In genomic region chr15:93020976-93021772, GRCh38 we compare ENCODE assay signal across 10 cellular contexts.
DNase-seq lines count a peak whose midpoint lies in the region; ATAC-seq lines count a peak whose summit lies in the region.
"Had no signal": no experiment of that assay in that cellular context is flagged by ENCODE, and none has a peak within 500 bp of the region (broad histone marks: within the 10 kb centered on the region; RNA-seq: fewer than 3 reads in every experiment).

No MANE protein-coding gene starts in this region.

- intact Hi-C loops in left colon (cut with DNase I, micrococcal nuclease): loop anchor here in 1 of 2 donors (10.0 kb wide), 1 partner anchor 226 kb away; no protein-coding TSS in a partner anchor

- peak overlapping the region; percentile 76 for H3K27ac Mint-ChIP-seq in central memory CD8-positive, alpha-beta T cell (ENCODE audit: low read depth)

- peaks cover 67% of the 10 kb centered on the region for H3K4me1 Mint-ChIP-seq in central memory CD8-positive, alpha-beta T cell

- H3K27me3 ChIP-seq in MG63: no peaks in the 10 kb centered on the region

- no peak overlapping the region for H3K27ac ChIP-seq in caudate nucleus (ENCODE audit: low read depth, low read length)
- H3K27ac ChIP-seq: WERI-Rb-1 had no signal

- no peak overlapping the region for H3K4me3 ChIP-seq in MG63

- no peaks in the 10 kb centered on the region for H3K9me3 ChIP-seq in MG63

- peaks cover 96% of the 10 kb centered on the region for H3K36me3 Mint-ChIP-seq in central memory CD8-positive, alpha-beta T cell (ENCODE audit: insufficient read depth)

- no peak for DNase-seq in central memory CD8-positive, alpha-beta T cell (ENCODE audit: low spot score in 2 of 2)
- DNase-seq in left colon: no peak
- DNase-seq in T1000 (lab: John Stamatoyannopoulos, UW): no peak
- DNase-seq in caudate nucleus (lab: John Stamatoyannopoulos, UW): no peak
- DNase-seq in MG63: no peak
- DNase-seq: DMS 273 treated with DMSO at 0.1 percent for 48 hours, WERI-Rb-1 had no signal

- H3K36me3 ChIP-seq in MG63: peaks cover 92% of the 10 kb centered on the region

- H3K27me3 Mint-ChIP-seq in central memory CD8-positive, alpha-beta T cell: no peaks in the 10 kb centered on the region

- H3K9me3 Mint-ChIP-seq in central memory CD8-positive, alpha-beta T cell: no peaks in the 10 kb centered on the region

- ATAC-seq in GM18861 (IDR thresholded peaks at IDR 0.05; ENCODE audit: unreplicated experiment) (peak; percentile 70), GM21423 (IDR thresholded peaks at IDR 0.05; ENCODE audit: unreplicated experiment) (peak; percentile 75), HG03108 (IDR thresholded peaks at IDR 0.05; ENCODE audit: unreplicated experiment) (peak; percentile 78), left colon (no peak)
- no peak for ATAC-seq in central memory CD8-positive, alpha-beta T cell (replicated peaks; ENCODE audit: extremely low read depth, poor library complexity, severe bottlenecking)

- no peak overlapping the region for H3K4me3 Mint-ChIP-seq in central memory CD8-positive, alpha-beta T cell

Comparison
In these comparisons a context has a peak if more than half of its experiments do, and no peak if none do; other contexts are left out.
1. ATAC-seq: peak in GM18861 (single experiment), GM21423 (single experiment) and HG03108 (single experiment); none in central memory CD8-positive, alpha-beta T cell (single experiment) and left colon (single experiment).